ENCODE assay signal across 9 cellular contexts in genomic region chr3:116140100-116140689, GRCh38.
DNase-seq lines count a peak whose midpoint lies in the region; ATAC-seq and TF ChIP-seq lines count a peak whose summit lies in the region.
"Had no signal": no experiment of that assay in that cellular context is flagged by ENCODE, and none has a peak within 500 bp of the region (broad histone marks: within the 10 kb centered on the region; RNA-seq: fewer than 3 reads in every experiment).

No MANE protein-coding gene starts in this region.

- no peaks in the 10 kb centered on the region for H3K36me3 ChIP-seq in HEK293 (ENCODE audit: control insufficient read depth in 2 of 2, insufficient read depth in 1 of 2, low read length in 2 of 2)
- H3K36me3 ChIP-seq in breast epithelium = no peaks in the 10 kb centered on the region
- no peaks in the 10 kb centered on the region for H3K36me3 ChIP-seq in mesodermal cell (ENCODE audit: control insufficient read depth, insufficient read depth, low read length)

- no peak for ATAC-seq in naive thymus-derived CD8-positive, alpha-beta T cell

- no peak overlapping the region for H3K4me3 Mint-ChIP-seq in naive thymus-derived CD8-positive, alpha-beta T cell
- H3K4me3 Mint-ChIP-seq: naive B cell had no signal

- H3K4me3 ChIP-seq in HEK293 (ENCODE audit: low read depth, low read length) = no peak overlapping the region
- no peak overlapping the region for H3K4me3 ChIP-seq in breast epithelium
- H3K4me3 ChIP-seq in mesodermal cell (ENCODE audit: extremely low read depth, insufficient read depth, low read length, poor library complexity, severe bottlenecking) = no peak overlapping the region

- H3K27me3 ChIP-seq in breast epithelium = no peaks in the 10 kb centered on the region

- peaks cover 0 to 3% (median 0%) of the 10 kb centered on the region in 3 donors for H3K36me3 Mint-ChIP-seq in naive thymus-derived CD8-positive, alpha-beta T cell
- H3K36me3 Mint-ChIP-seq: naive B cell had no signal

- POLR2A ChIA-PET in HEK293 (lab: Yijun Ruan, JAX) = no interaction called here
- POLR2A ChIA-PET in naive thymus-derived CD8-positive, alpha-beta T cell (lab: Charles Lee) = no interaction called here

- H3K9me3 ChIP-seq in HEK293 (ENCODE audit: control insufficient read depth, insufficient read depth, low read depth, low read length) (no peaks in the 10 kb centered on the region), breast epithelium (peaks cover 0 to 5% of the 10 kb centered on the region in 2 donors), mesodermal cell (ENCODE audit: control insufficient read depth, low read length) (peaks cover under 1% of the 10 kb centered on the region)

- no peak for TF ChIP-seq POLR2A in breast epithelium (IDR thresholded peaks at IDR 0.05)

- WGBS in mesodermal cell (ENCODE audit: insufficient coverage in 2 of 2), 2 experiments = 86% methylated on average over 1 of the region's 5 CpGs; no CpG with 5 or more reads in 1 of the 2 experiments

- CTCF ChIA-PET in HEK293 (lab: Yijun Ruan, JAX) = interaction anchor here (1.1 to 1.3 kb wide), 2 partner anchors 13 to 47 kb away, joined by 3 to 6 read pairs; no protein-coding TSS in a partner anchor

- no peaks in the 10 kb centered on the region for H3K4me1 ChIP-seq in HEK293 (ENCODE audit: control insufficient read depth, insufficient read depth, low read length)
- H3K4me1 ChIP-seq in breast epithelium = no peaks in the 10 kb centered on the region
- peaks cover 9% of the 10 kb centered on the region for H3K4me1 ChIP-seq in mesodermal cell (ENCODE audit: control insufficient read depth, insufficient read depth, low read length, poor library complexity, severe bottlenecking)

- H3K9me3 Mint-ChIP-seq in naive thymus-derived CD8-positive, alpha-beta T cell = peaks cover 0 to 6% (median 4%) of the 10 kb centered on the region in 9 donors

- no peak for TF ChIP-seq CTCF in HEK293 (tag by site-specific recombination; IDR thresholded peaks at IDR 0.05)
- TF ChIP-seq CTCF in breast epithelium (IDR thresholded peaks at IDR 0.05) = peak; percentile 30 to 65 (median 62)

- no peak overlapping the region for H3K27ac ChIP-seq in HEK293 (ENCODE audit: extremely low read depth, low read depth, low read length)
- no peak overlapping the region for H3K27ac ChIP-seq in breast epithelium
- peak overlapping the region; percentile 85 for H3K27ac ChIP-seq in mesodermal cell (ENCODE audit: low read depth, low read length, severe bottlenecking)

- intact Hi-C loops in breast epithelium (cut with DNase I; ENCODE audit: low total_unique reads) (no loop called here), posterior cingulate gyrus (cut with DNase I) (loop anchor here (2.0 kb wide), 1 partner anchor 313 kb away; no protein-coding TSS in a partner anchor)

- no peak overlapping the region for H3K27ac Mint-ChIP-seq in naive thymus-derived CD8-positive, alpha-beta T cell
- H3K27ac Mint-ChIP-seq: naive B cell had no signal

- H3K4me1 Mint-ChIP-seq in naive thymus-derived CD8-positive, alpha-beta T cell = no peaks in the 10 kb centered on the region
- H3K4me1 Mint-ChIP-seq: naive B cell had no signal

- DNase-seq in DMS53 (lab: John Stamatoyannopoulos, UW) = peak; percentile 67
- DNase-seq in NCI-H2196 (lab: John Stamatoyannopoulos, UW; ENCODE audit: unreplicated experiment) = peak; percentile 47
- no peak for DNase-seq in breast epithelium (ENCODE audit: low spot score in 2 of 2)
- DNase-seq in activated CD4-positive, alpha-beta T cell treated with anti-CD3 and anti-CD28 coated beads, Interleukin-2, amount 50 U/mL, for 1 hour = no peak
- no peak for DNase-seq in naive thymus-derived CD8-positive, alpha-beta T cell
- DNase-seq in posterior cingulate gyrus = no peak
- DNase-seq: naive B cell had no signal

- H3K27me3 Mint-ChIP-seq in naive thymus-derived CD8-positive, alpha-beta T cell = no peaks in the 10 kb centered on the region
- H3K27me3 Mint-ChIP-seq: naive B cell had no signal

TF ChIP-seq in HEK293, 187 proteins besides CTCF, POLR2A, EP300 and RAD21:
- TF ChIP-seq ZNF561 (tag by site-specific recombination; IDR thresholded peaks at IDR 0.05; ENCODE audit: borderline replicate concordance) (no peak), ZNF621 (tag by site-specific recombination; IDR thresholded peaks at IDR 0.05) (no peak), ZNF654 (tag by site-specific recombination; IDR thresholded peaks at IDR 0.05; ENCODE audit: low read depth) (peak; percentile 54)

Comparison
In these comparisons a context has a peak if more than half of its experiments do, and no peak if none do; other contexts are left out.
1. DNase-seq: peak in DMS53 (single experiment) and NCI-H2196 (single experiment); none in breast epithelium (0 of 2), activated CD4-positive, alpha-beta T cell treated with anti-CD3 and anti-CD28 coated beads, Interleukin-2, amount 50 U/mL, for 1 hour (single experiment), naive thymus-derived CD8-positive, alpha-beta T cell (0 of 10) and posterior cingulate gyrus (0 of 10).